8 cellular contexts compared by ENCODE assay signal in the genomic region with DNA sequence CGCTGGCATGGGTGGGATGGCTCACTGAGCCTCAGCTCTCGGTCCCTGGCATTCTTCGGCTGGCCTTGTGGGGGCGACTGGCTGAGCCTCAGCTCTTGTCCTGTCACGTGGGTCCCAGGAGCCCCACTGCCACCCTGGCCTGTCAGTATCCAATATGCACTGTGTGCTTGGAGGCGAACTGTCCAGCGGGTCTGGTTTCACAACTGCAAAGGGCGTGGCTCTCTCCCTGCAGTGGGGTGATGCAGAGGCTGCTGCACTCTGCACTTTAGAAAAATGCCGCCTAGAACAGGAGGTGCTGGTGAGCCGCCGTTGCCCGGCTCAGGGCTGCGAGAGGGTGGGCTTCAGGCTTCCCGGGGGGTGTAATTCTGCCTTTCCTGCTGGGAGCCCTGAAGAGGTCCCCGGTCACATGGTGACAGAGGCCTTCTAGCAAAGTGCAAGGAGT. TPM values are rescaled to one million over a fixed set of nuclear protein-coding genes. Genes with fewer than 3 reads are reported as not detected.
DNase-seq lines count a peak whose midpoint lies in the region; ATAC-seq lines count a peak whose summit lies in the region.

No MANE protein-coding gene starts in this region.

- CTCF ChIA-PET in activated naive CD4-positive, alpha-beta T cell treated with anti-CD3 and anti-CD28 coated beads, Interleukin-2, amount 10 ng/mL, durations not matched to agents 7 days and 5 days (lab: Charles Lee), result no interaction called here

- H3K9me3 Mint-ChIP-seq in activated naive CD4-positive, alpha-beta T cell treated with anti-CD3 and anti-CD28 coated beads, Interleukin-2, amount 10 ng/mL, durations not matched to agents 7 days and 5 days, result no peaks in the 10 kb centered on the region
- no peaks in the 10 kb centered on the region for H3K9me3 Mint-ChIP-seq in activated naive CD8-positive, alpha-beta T cell treated with anti-CD3 and anti-CD28 coated beads, Interleukin-2, amount 50 U/mL, for 24 hours

- peak; percentile 34 for DNase-seq in activated naive CD4-positive, alpha-beta T cell treated with anti-CD3 and anti-CD28 coated beads, Interleukin-2, amount 10 ng/mL, durations not matched to agents 7 days and 5 days
- DNase-seq in activated naive CD4-positive, alpha-beta T cell treated with Interleukin-2 at 50 U/mL for 16 hours, result no peak
- DNase-seq in NCI-H2171 (lab: John Stamatoyannopoulos, UW), result peak; percentile 29
- peak; percentile 29 for DNase-seq in activated naive CD8-positive, alpha-beta T cell treated with anti-CD3 and anti-CD28 coated beads, Interleukin-2, amount 50 U/mL, for 24 hours
- peak; percentile 64 for DNase-seq in kidney tubule cell (ENCODE audit: low spot score)
- DNase-seq in ureter (ENCODE audit: low spot score), result no peak

- no peaks in the 10 kb centered on the region for H3K36me3 Mint-ChIP-seq in activated naive CD4-positive, alpha-beta T cell treated with anti-CD3 and anti-CD28 coated beads, Interleukin-2, amount 10 ng/mL, durations not matched to agents 7 days and 5 days
- H3K36me3 Mint-ChIP-seq in activated naive CD8-positive, alpha-beta T cell treated with anti-CD3 and anti-CD28 coated beads, Interleukin-2, amount 50 U/mL, for 24 hours (ENCODE audit: low read depth), result no peaks in the 10 kb centered on the region

- H3K27me3 Mint-ChIP-seq in activated naive CD4-positive, alpha-beta T cell treated with anti-CD3 and anti-CD28 coated beads, Interleukin-2, amount 10 ng/mL, durations not matched to agents 7 days and 5 days, result peaks cover 62% of the 10 kb centered on the region
- H3K27me3 Mint-ChIP-seq in activated naive CD8-positive, alpha-beta T cell treated with anti-CD3 and anti-CD28 coated beads, Interleukin-2, amount 50 U/mL, for 24 hours, result peaks cover 19% of the 10 kb centered on the region

- peaks cover 20% of the 10 kb centered on the region for H3K4me1 Mint-ChIP-seq in activated naive CD4-positive, alpha-beta T cell treated with anti-CD3 and anti-CD28 coated beads, Interleukin-2, amount 10 ng/mL, durations not matched to agents 7 days and 5 days
- peaks cover 24% of the 10 kb centered on the region for H3K4me1 Mint-ChIP-seq in activated naive CD8-positive, alpha-beta T cell treated with anti-CD3 and anti-CD28 coated beads, Interleukin-2, amount 50 U/mL, for 24 hours

- ATAC-seq in activated naive CD8-positive, alpha-beta T cell treated with anti-CD3 and anti-CD28 coated beads, Interleukin-2, amount 50 U/mL, for 24 hours, result peak; percentile 64
- ATAC-seq in HG03460 (IDR thresholded peaks at IDR 0.05; ENCODE audit: unreplicated experiment) (no peak), HG03280 (IDR thresholded peaks at IDR 0.05; ENCODE audit: unreplicated experiment) (no peak)

- H3K27ac Mint-ChIP-seq in activated naive CD4-positive, alpha-beta T cell treated with anti-CD3 and anti-CD28 coated beads, Interleukin-2, amount 10 ng/mL, durations not matched to agents 7 days and 5 days, result no peak overlapping the region
- no peak overlapping the region for H3K27ac Mint-ChIP-seq in activated naive CD8-positive, alpha-beta T cell treated with anti-CD3 and anti-CD28 coated beads, Interleukin-2, amount 50 U/mL, for 24 hours

- no peak overlapping the region for H3K4me3 Mint-ChIP-seq in activated naive CD4-positive, alpha-beta T cell treated with anti-CD3 and anti-CD28 coated beads, Interleukin-2, amount 10 ng/mL, durations not matched to agents 7 days and 5 days
- no peak overlapping the region for H3K4me3 Mint-ChIP-seq in activated naive CD8-positive, alpha-beta T cell treated with anti-CD3 and anti-CD28 coated beads, Interleukin-2, amount 50 U/mL, for 24 hours

RNA-seq across cellular contexts. Expression of a gene that starts 17.0 kb away (rescaled TPM):
- 20.6 TPM for total RNA-seq in ureter

Comparison
In these comparisons a context has a peak if more than half of its experiments do, and no peak if none do; other contexts are left out.
1. DNase-seq: peak in activated naive CD4-positive, alpha-beta T cell treated with anti-CD3 and anti-CD28 coated beads, Interleukin-2, amount 10 ng/mL, durations not matched to agents 7 days and 5 days (single experiment), NCI-H2171 (single experiment), activated naive CD8-positive, alpha-beta T cell treated with anti-CD3 and anti-CD28 coated beads, Interleukin-2, amount 50 U/mL, for 24 hours (single experiment) and kidney tubule cell (single experiment); none in activated naive CD4-positive, alpha-beta T cell treated with Interleukin-2 at 50 U/mL for 16 hours (single experiment) and ureter (single experiment).